ENCODE assay signal across 17 cellular contexts in genomic region chr17:17744116-17744515, GRCh38.
A peak's percentile ranks its signal among the peaks of the same experiment; 100 is the strongest.
DNase-seq lines count a peak whose midpoint lies in the region; ATAC-seq and TF ChIP-seq lines count a peak whose summit lies in the region.
"Had no signal": no experiment of that assay in that cellular context is flagged by ENCODE, and none has a peak within 500 bp of the region (broad histone marks: within the 10 kb centered on the region; RNA-seq: fewer than 3 reads in every experiment).

No MANE protein-coding gene starts in this region.

- H2AFZ ChIP-seq in Karpas-422 (ENCODE audit: low read length) = no peak overlapping the region

- no peak for DNase-seq in activated naive CD4-positive, alpha-beta T cell treated with anti-CD3 and anti-CD28 coated beads, Interleukin-2, amount 10 ng/mL, durations not matched to agents 7 days and 5 days
- DNase-seq in Karpas-422 (no peak), substantia nigra (lab: John Stamatoyannopoulos, UW) (no peak), DMS114 treated with DMSO at 0.1 percent for 48 hours (lab: John Stamatoyannopoulos, UW; ENCODE audit: unreplicated experiment) (no peak), natural killer cell (no peak), HFFc6 (no peak)
- DNase-seq: 8988T; ACHN; CD4-positive, alpha-beta memory T cell; DMS153; DND-41; GDM1; HCEC 1CT; IMR-90 had no signal

- H3K36me3 ChIP-seq in Karpas-422 (ENCODE audit: insufficient read depth, low read length) = no peaks in the 10 kb centered on the region

- H3K9me3 ChIP-seq in Karpas-422 (ENCODE audit: low read length) = no peaks in the 10 kb centered on the region

- CTCF ChIA-PET in activated naive CD4-positive, alpha-beta T cell treated with anti-CD3 and anti-CD28 coated beads, Interleukin-2, amount 10 ng/mL, durations not matched to agents 7 days and 5 days (lab: Charles Lee) = no interaction called here

- peaks cover 62% of the 10 kb centered on the region for H3K79me2 ChIP-seq in Karpas-422 (ENCODE audit: low read length)

- H3K36me3 Mint-ChIP-seq in activated naive CD4-positive, alpha-beta T cell treated with anti-CD3 and anti-CD28 coated beads, Interleukin-2, amount 50 U/mL, for 24 hours = no peaks in the 10 kb centered on the region
- H3K36me3 Mint-ChIP-seq in activated naive CD4-positive, alpha-beta T cell treated with anti-CD3 and anti-CD28 coated beads, Interleukin-2, amount 10 ng/mL, durations not matched to agents 7 days and 5 days = no peaks in the 10 kb centered on the region
- H3K36me3 Mint-ChIP-seq in natural killer cell (no peaks in the 10 kb centered on the region), HFFc6 (ENCODE audit: low read depth) (0 out of 2 replicates have a peak, but pooled peaks cover 4% of the 10 kb centered on the region)
- H3K36me3 Mint-ChIP-seq: CD4-positive, alpha-beta memory T cell had no signal

- no peak overlapping the region for H3K4me3 Mint-ChIP-seq in activated naive CD4-positive, alpha-beta T cell treated with anti-CD3 and anti-CD28 coated beads, Interleukin-2, amount 50 U/mL, for 24 hours
- H3K4me3 Mint-ChIP-seq in activated naive CD4-positive, alpha-beta T cell treated with anti-CD3 and anti-CD28 coated beads, Interleukin-2, amount 10 ng/mL, durations not matched to agents 7 days and 5 days = no peak overlapping the region
- H3K4me3 Mint-ChIP-seq in natural killer cell (no peak overlapping the region), HFFc6 (no peak overlapping the region)
- H3K4me3 Mint-ChIP-seq: CD4-positive, alpha-beta memory T cell had no signal

- H4K20me1 ChIP-seq in Karpas-422 (ENCODE audit: insufficient read depth, low read depth, low read length) = no peaks in the 10 kb centered on the region

- intact Hi-C loops in natural killer cell (cut with micrococcal nuclease) = no loop called here

- H3K4me3 ChIP-seq in Karpas-422 (ENCODE audit: low read length) = no peak overlapping the region

- ATAC-seq in natural killer cell = no peak

- peaks cover 39% of the 10 kb centered on the region for H3K4me1 ChIP-seq in Karpas-422 (ENCODE audit: low read length)

- H3K27ac Mint-ChIP-seq in activated naive CD4-positive, alpha-beta T cell treated with anti-CD3 and anti-CD28 coated beads, Interleukin-2, amount 50 U/mL, for 24 hours = peak overlapping the region; percentile 55
- H3K27ac Mint-ChIP-seq in activated naive CD4-positive, alpha-beta T cell treated with anti-CD3 and anti-CD28 coated beads, Interleukin-2, amount 10 ng/mL, durations not matched to agents 7 days and 5 days = no peak overlapping the region
- H3K27ac Mint-ChIP-seq in natural killer cell = no peak overlapping the region
- H3K27ac Mint-ChIP-seq in HFFc6 = no peak overlapping the region

- H3K9me2 ChIP-seq in Karpas-422 (replicated peaks; ENCODE audit: insufficient read depth, low read length) = no peaks in the 10 kb centered on the region

- no peaks in the 10 kb centered on the region for H3K27me3 ChIP-seq in Karpas-422 (ENCODE audit: low read length)

- no peaks in the 10 kb centered on the region for H3K27me3 Mint-ChIP-seq in activated naive CD4-positive, alpha-beta T cell treated with anti-CD3 and anti-CD28 coated beads, Interleukin-2, amount 50 U/mL, for 24 hours
- peaks cover 6% of the 10 kb centered on the region for H3K27me3 Mint-ChIP-seq in activated naive CD4-positive, alpha-beta T cell treated with anti-CD3 and anti-CD28 coated beads, Interleukin-2, amount 10 ng/mL, durations not matched to agents 7 days and 5 days
- H3K27me3 Mint-ChIP-seq in natural killer cell (ENCODE audit: low read depth in 2 of 2) (no peaks in the 10 kb centered on the region), HFFc6 (ENCODE audit: insufficient read depth) (peaks cover 3% of the 10 kb centered on the region; the same call in 1 of the 2 replicates)
- H3K27me3 Mint-ChIP-seq: CD4-positive, alpha-beta memory T cell had no signal

- TF ChIP-seq CTCF in natural killer cell (IDR thresholded peaks at IDR 0.05) = no peak
- no peak for TF ChIP-seq CTCF in HFFc6 (IDR thresholded peaks at IDR 0.05)

- peaks cover 38% of the 10 kb centered on the region for H3K4me1 Mint-ChIP-seq in activated naive CD4-positive, alpha-beta T cell treated with anti-CD3 and anti-CD28 coated beads, Interleukin-2, amount 50 U/mL, for 24 hours
- peaks cover 24% of the 10 kb centered on the region for H3K4me1 Mint-ChIP-seq in activated naive CD4-positive, alpha-beta T cell treated with anti-CD3 and anti-CD28 coated beads, Interleukin-2, amount 10 ng/mL, durations not matched to agents 7 days and 5 days
- peaks cover 15 to 18% of the 10 kb centered on the region in 2 donors for H3K4me1 Mint-ChIP-seq in natural killer cell
- H3K4me1 Mint-ChIP-seq in HFFc6 (ENCODE audit: low read depth) = peaks cover 69% of the 10 kb centered on the region

- H3K4me2 ChIP-seq in Karpas-422 (ENCODE audit: low read depth, low read length, poor library complexity, severe bottlenecking) = no peak overlapping the region

- no peaks in the 10 kb centered on the region for H3K9me3 Mint-ChIP-seq in activated naive CD4-positive, alpha-beta T cell treated with anti-CD3 and anti-CD28 coated beads, Interleukin-2, amount 50 U/mL, for 24 hours
- H3K9me3 Mint-ChIP-seq in activated naive CD4-positive, alpha-beta T cell treated with anti-CD3 and anti-CD28 coated beads, Interleukin-2, amount 10 ng/mL, durations not matched to agents 7 days and 5 days = no peaks in the 10 kb centered on the region
- H3K9me3 Mint-ChIP-seq in natural killer cell = no peaks in the 10 kb centered on the region
- H3K9me3 Mint-ChIP-seq in HFFc6 = no peaks in the 10 kb centered on the region
- H3K9me3 Mint-ChIP-seq: CD4-positive, alpha-beta memory T cell had no signal

- no peak overlapping the region for H3K9ac ChIP-seq in Karpas-422 (ENCODE audit: low read length)

- H3K27ac ChIP-seq in Karpas-422 (ENCODE audit: low read length) (0 out of 2 replicates have a peak overlapping the region, but pooled peaks have one; percentile 12), cingulate gyrus (ENCODE audit: low read depth, low read length) (peak overlapping the region; percentile 99), substantia nigra (ENCODE audit: low read depth, low read length, poor library complexity, severe bottlenecking) (peak overlapping the region; percentile 99)
- H3K27ac ChIP-seq: C4-2B had no signal

Comparison
In these comparisons a context has a peak if more than half of its experiments do, and no peak if none do; other contexts are left out.
1. H3K27ac ChIP-seq: peak in every context shown above with its lines; median percentile 99 in cingulate gyrus; 99 in substantia nigra; 12 in Karpas-422.